ENCODE assay signal across 25 cellular contexts in the genomic region with DNA sequence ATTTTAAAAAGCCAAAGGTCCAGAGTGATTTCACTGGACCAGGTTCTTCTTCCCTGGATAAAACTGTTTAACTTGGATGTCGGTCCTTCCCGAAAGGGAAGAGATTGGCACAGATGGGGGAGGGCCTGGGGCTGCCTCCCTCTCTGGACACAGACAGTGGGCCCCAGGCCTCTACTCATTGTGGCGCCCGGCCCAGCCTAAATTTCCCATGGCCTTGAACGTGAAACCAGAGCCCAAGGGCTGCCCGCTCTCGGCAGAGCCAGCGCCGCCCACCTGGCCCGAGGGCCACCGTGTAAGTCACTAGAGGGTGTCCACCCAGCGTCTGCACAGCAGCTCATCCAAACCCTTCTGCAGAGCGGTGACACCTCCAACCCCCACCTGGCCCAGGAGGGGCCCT. TPM values are rescaled to one million over a fixed set of nuclear protein-coding genes. Genes with fewer than 3 reads are reported as not detected.
"Had no signal": no experiment of that assay in that cellular context is flagged by ENCODE, and none has a peak within 500 bp of the region (broad histone marks: within the 10 kb centered on the region; RNA-seq: fewer than 3 reads in every experiment).

No MANE protein-coding gene starts in this region.

- H3K9me3 ChIP-seq: esophagus muscularis mucosa, gastroesophageal sphincter, heart right ventricle, mucosa of descending colon, neutrophil, pancreas, spleen, thoracic aorta, tibial nerve, upper lobe of left lung had no signal

- H3K27me3 ChIP-seq: esophagus muscularis mucosa, foreskin keratinocyte, gastroesophageal sphincter, heart right ventricle, neutrophil, pancreas, spleen, tibial nerve, upper lobe of left lung had no signal

- H3K27ac ChIP-seq: coronary artery, esophagus muscularis mucosa, foreskin keratinocyte, gastroesophageal sphincter, heart right ventricle, neutrophil, pancreas, skin epidermis, spleen, thoracic aorta, tibial nerve, upper lobe of left lung had no signal

- H3K4me3 ChIP-seq: coronary artery, esophagus muscularis mucosa, gastroesophageal sphincter, heart right ventricle, mucosa of descending colon, pancreas, skin epidermis, spleen, thoracic aorta, tibial nerve, upper lobe of left lung had no signal

- H3K4me1 ChIP-seq: esophagus muscularis mucosa, foreskin keratinocyte, gastroesophageal sphincter, pancreas, spleen, tibial nerve, upper lobe of left lung had no signal

- DNase-seq: dermis blood vessel endothelial cell; effector memory CD4-positive, alpha-beta T cell; foreskin keratinocyte; hippocampal formation; kidney glomerular epithelial cell; mesenchymal stem cell; naive B cell; spleen; stimulated activated naive B cell treated with anti-CD40 and anti-IgM and Interleukin-4, amounts not matched to agents 10 μg/mL and 1 μg/mL and 100 μg/mL, for 72 hours had no signal

- ATAC-seq: foreskin keratinocyte; gastroesophageal sphincter; heart right ventricle; mucosa of descending colon; pancreas; stimulated activated naive B cell treated with anti-CD40 and anti-IgM and Interleukin-4, amounts not matched to agents 10 μg/mL and 1 μg/mL and 100 μg/mL, for 72 hours had no signal

- H3K36me3 ChIP-seq: neutrophil had no signal

- FAIRE-seq: endothelial cell of umbilical vein, islet of Langerhans, pancreas, urothelium cell line had no signal

RNA-seq across cellular contexts. Expression of a gene that starts 49.9 kb away (rescaled TPM):
- total RNA-seq: endothelial cell of umbilical vein, epithelial cell of proximal tubule had no signal
- polyA plus RNA-seq: fibroblast of lung, foreskin keratinocyte had no signal
